16 cellular contexts compared by ENCODE assay signal in genomic region chr12:113934060-113934829, GRCh38.
"Had no signal": no experiment of that assay in that cellular context is flagged by ENCODE, and none has a peak within 500 bp of the region (broad histone marks: within the 10 kb centered on the region; RNA-seq: fewer than 3 reads in every experiment).

No MANE protein-coding gene starts in this region.

- DNase-seq: activated CD4-positive, alpha-beta memory T cell treated with anti-CD3 and anti-CD28 coated beads, Interleukin-2, amount 10 ng/mL, durations not matched to agents 7 days and 5 days; activated CD4-positive, alpha-beta T cell treated with anti-CD3 and anti-CD28 coated beads for 36 hours; activated gamma-delta T cell treated with Interleukin-2 at 50 U/mL for 16 hours; activated naive CD8-positive, alpha-beta T cell treated with anti-CD3 and anti-CD28 coated beads, Interleukin-2, amount 10 ng/mL, durations not matched to agents 7 days and 5 days; activated T-cell treated with anti-CD3 and anti-CD28 coated beads, Interleukin-2, amount 50 U/mL, for 4 hours; left ventricle myocardium inferior; mucosa of descending colon; naive thymus-derived CD4-positive, alpha-beta T cell; small intestine; T-helper 17 cell; thyroid gland had no signal

- H3K27ac ChIP-seq: esophagus muscularis mucosa, prostate gland, thyroid gland had no signal

- H3K4me3 ChIP-seq: esophagus muscularis mucosa, left ventricle myocardium inferior, mucosa of descending colon, prostate gland, thyroid gland had no signal

- H3K9me3 Mint-ChIP-seq: activated CD4-positive, alpha-beta memory T cell treated with anti-CD3 and anti-CD28 coated beads, Interleukin-2, amount 10 ng/mL, durations not matched to agents 7 days and 5 days; activated naive CD8-positive, alpha-beta T cell treated with anti-CD3 and anti-CD28 coated beads, Interleukin-2, amount 10 ng/mL, durations not matched to agents 7 days and 5 days; activated T-cell treated with anti-CD3 and anti-CD28 coated beads, Interleukin-2, amount 50 U/mL, for 4 hours; dendritic cell treated with granulocyte-macrophage colony-stimulating factor and Interleukin-4, amounts not matched to agents 40 ng/mL and 50 ng/mL, for 4 days; naive thymus-derived CD4-positive, alpha-beta T cell had no signal

- ATAC-seq: activated CD4-positive, alpha-beta T cell treated with anti-CD3 and anti-CD28 coated beads for 36 hours; activated T-cell treated with anti-CD3 and anti-CD28 coated beads, Interleukin-2, amount 50 U/mL, for 4 hours; mucosa of descending colon; naive thymus-derived CD4-positive, alpha-beta T cell; T-helper 17 cell had no signal

- H3K4me3 Mint-ChIP-seq: activated CD4-positive, alpha-beta memory T cell treated with anti-CD3 and anti-CD28 coated beads, Interleukin-2, amount 10 ng/mL, durations not matched to agents 7 days and 5 days; activated CD4-positive, alpha-beta T cell treated with anti-CD3 and anti-CD28 coated beads for 36 hours; activated naive CD8-positive, alpha-beta T cell treated with anti-CD3 and anti-CD28 coated beads, Interleukin-2, amount 10 ng/mL, durations not matched to agents 7 days and 5 days; activated T-cell treated with anti-CD3 and anti-CD28 coated beads, Interleukin-2, amount 50 U/mL, for 4 hours; dendritic cell treated with granulocyte-macrophage colony-stimulating factor and Interleukin-4, amounts not matched to agents 40 ng/mL and 50 ng/mL, for 4 days; naive thymus-derived CD4-positive, alpha-beta T cell; T-helper 17 cell had no signal

- FAIRE-seq: keratinocyte, small intestine had no signal

- H3K4me1 ChIP-seq: left ventricle myocardium inferior, prostate gland, thyroid gland had no signal

- H3K9me3 ChIP-seq: esophagus muscularis mucosa, left ventricle myocardium inferior, mucosa of descending colon, prostate gland, thyroid gland had no signal

- H3K27me3 Mint-ChIP-seq: activated CD4-positive, alpha-beta memory T cell treated with anti-CD3 and anti-CD28 coated beads, Interleukin-2, amount 10 ng/mL, durations not matched to agents 7 days and 5 days; activated CD4-positive, alpha-beta T cell treated with anti-CD3 and anti-CD28 coated beads for 36 hours; activated naive CD8-positive, alpha-beta T cell treated with anti-CD3 and anti-CD28 coated beads, Interleukin-2, amount 10 ng/mL, durations not matched to agents 7 days and 5 days; dendritic cell treated with granulocyte-macrophage colony-stimulating factor and Interleukin-4, amounts not matched to agents 40 ng/mL and 50 ng/mL, for 4 days; naive thymus-derived CD4-positive, alpha-beta T cell; T-helper 17 cell had no signal

- H3K27me3 ChIP-seq: brain microvascular endothelial cell, esophagus muscularis mucosa, thyroid gland had no signal

- H3K27ac Mint-ChIP-seq: activated CD4-positive, alpha-beta memory T cell treated with anti-CD3 and anti-CD28 coated beads, Interleukin-2, amount 10 ng/mL, durations not matched to agents 7 days and 5 days; activated CD4-positive, alpha-beta T cell treated with anti-CD3 and anti-CD28 coated beads for 36 hours; activated naive CD8-positive, alpha-beta T cell treated with anti-CD3 and anti-CD28 coated beads, Interleukin-2, amount 10 ng/mL, durations not matched to agents 7 days and 5 days; dendritic cell treated with granulocyte-macrophage colony-stimulating factor and Interleukin-4, amounts not matched to agents 40 ng/mL and 50 ng/mL, for 4 days had no signal
